In the genomic region with DNA sequence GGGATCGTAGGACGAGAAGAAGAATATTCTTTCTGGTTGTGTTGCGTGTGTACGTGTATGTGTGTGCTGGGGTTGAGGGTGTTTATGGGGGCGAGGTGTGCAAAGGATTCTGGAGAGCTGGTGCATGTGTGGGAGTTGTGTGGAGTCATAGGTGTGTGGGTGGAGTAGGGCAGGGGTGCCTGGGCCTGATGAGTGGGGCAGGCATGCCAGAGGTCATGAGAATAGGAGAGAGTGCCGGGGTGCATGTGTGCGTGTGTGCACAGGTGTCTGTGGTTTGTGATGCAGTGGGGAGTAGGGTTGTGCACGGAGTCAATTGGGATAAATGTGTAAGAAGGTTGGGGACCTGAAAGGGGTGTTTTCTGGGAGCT, we compare ENCODE assay signal across 6 cellular contexts. TPM values are rescaled to one million over a fixed set of nuclear protein-coding genes. Genes with fewer than 3 reads are reported as not detected.
DNase-seq lines count a peak whose midpoint lies in the region; ATAC-seq and TF ChIP-seq lines count a peak whose summit lies in the region.

No MANE protein-coding gene starts in this region.

- H3K9me3 ChIP-seq in CD8-positive, alpha-beta T cell (ENCODE audit: low read length), result no peaks in the 10 kb centered on the region
- H3K9me3 ChIP-seq in ascending aorta, result no peaks in the 10 kb centered on the region
- H3K9me3 ChIP-seq in mucosa of stomach (ENCODE audit: control insufficient read depth, low read length), result no peaks in the 10 kb centered on the region

- peak; percentile 24 for ATAC-seq in CD8-positive, alpha-beta T cell
- ATAC-seq in HG03442 (IDR thresholded peaks at IDR 0.05; ENCODE audit: unreplicated experiment) (no peak), HG02885 (IDR thresholded peaks at IDR 0.05; ENCODE audit: poor library complexity, unreplicated experiment) (no peak)

- H3K4me3 ChIP-seq in CD8-positive, alpha-beta T cell (ENCODE audit: low read depth, low read length), result peak overlapping the region; percentile 47
- H3K4me3 ChIP-seq in ascending aorta (peak overlapping the region; percentile 57 to 69), mucosa of stomach (ENCODE audit: low read length) (peak overlapping the region; percentile 10)

- no peaks in the 10 kb centered on the region for H3K27me3 ChIP-seq in CD8-positive, alpha-beta T cell (ENCODE audit: insufficient read depth, low read length)
- H3K27me3 ChIP-seq in ascending aorta (no peaks in the 10 kb centered on the region), mucosa of stomach (ENCODE audit: control insufficient read depth, insufficient read depth, low read length) (no peaks in the 10 kb centered on the region)

- CTCF ChIA-PET in CD8-positive, alpha-beta T cell (lab: Charles Lee), result interaction anchor here (1.5 to 1.6 kb wide), 2 partner anchors 21 to 49 kb away, joined by 3 read pairs; no protein-coding TSS in a partner anchor

- no peak for DNase-seq in CD8-positive, alpha-beta T cell
- no peak for DNase-seq in ascending aorta (ENCODE audit: low spot score in 2 of 2)
- no peak for DNase-seq in NCI-H2081 (lab: John Stamatoyannopoulos, UW)

- no peaks in the 10 kb centered on the region for H3K9me3 Mint-ChIP-seq in CD8-positive, alpha-beta T cell

- TF ChIP-seq CTCF in CD8-positive, alpha-beta T cell (IDR thresholded peaks at IDR 0.05), result no peak
- no peak for TF ChIP-seq CTCF in ascending aorta (IDR thresholded peaks at IDR 0.05)

- peaks cover 23% of the 10 kb centered on the region for H3K4me1 Mint-ChIP-seq in CD8-positive, alpha-beta T cell (ENCODE audit: low read depth)

- peak overlapping the region; percentile 80 for H3K27ac Mint-ChIP-seq in CD8-positive, alpha-beta T cell

- H3K36me3 ChIP-seq in CD8-positive, alpha-beta T cell (ENCODE audit: insufficient read depth, low read length), result no peaks in the 10 kb centered on the region
- H3K36me3 ChIP-seq in ascending aorta (peaks cover 0 to 2% of the 10 kb centered on the region in 2 donors), mucosa of stomach (ENCODE audit: control insufficient read depth, insufficient read depth, low read length) (no peaks in the 10 kb centered on the region)

- no peak overlapping the region for H3K27ac ChIP-seq in CD8-positive, alpha-beta T cell (ENCODE audit: low read depth, low read length)
- H3K27ac ChIP-seq in ascending aorta, result peak overlapping the region; percentile 71 to 75

- H3K9ac ChIP-seq in mucosa of stomach (ENCODE audit: low read length), result peak overlapping the region; percentile 36

- intact Hi-C loops in CD8-positive, alpha-beta T cell (cut with DNase I, micrococcal nuclease), result no loop called here
- intact Hi-C loops in ascending aorta (cut with DNase I), result loop anchor here (1.0 to 2.0 kb wide), 2 partner anchors 20 to 22 kb away; partner anchors contain the start of genes BCKDHA and EXOSC5

- POLR2A ChIA-PET in CD8-positive, alpha-beta T cell (lab: Charles Lee), result interaction anchor here (0.6 to 1.2 kb wide), 2 partner anchors 12 to 975 kb away, joined by 3 to 4 read pairs; no protein-coding TSS in a partner anchor

- peaks cover 22% of the 10 kb centered on the region for H3K4me1 ChIP-seq in CD8-positive, alpha-beta T cell (ENCODE audit: insufficient read depth, low read length)
- peaks cover 0 to 14% of the 10 kb centered on the region in 2 donors for H3K4me1 ChIP-seq in ascending aorta
- H3K4me1 ChIP-seq in mucosa of stomach (ENCODE audit: control insufficient read depth, insufficient read depth, low read length), result peaks cover 13% of the 10 kb centered on the region

- H3K36me3 Mint-ChIP-seq in CD8-positive, alpha-beta T cell, result peaks cover 3% of the 10 kb centered on the region

- peak overlapping the region; percentile 82 for H3K4me3 Mint-ChIP-seq in CD8-positive, alpha-beta T cell

- no peaks in the 10 kb centered on the region for H3K27me3 Mint-ChIP-seq in CD8-positive, alpha-beta T cell (ENCODE audit: low read depth)

RNA-seq across cellular contexts. Expression of gene TMEM91, which starts 0.6 kb away (rescaled TPM):
- total RNA-seq in CD8-positive, alpha-beta T cell, result 1 to 10 TPM; 7.8 to 9.7 TPM
- total RNA-seq in ascending aorta, result 14.2 TPM

RNA-seq across cellular contexts. Expression of gene B9D2, which starts 13.0 kb away (rescaled TPM):
- 10 to 100 TPM; 19.6 to 25.9 TPM for total RNA-seq in CD8-positive, alpha-beta T cell
- 17.5 TPM for total RNA-seq in ascending aorta

RNA-seq across cellular contexts. Expression of gene EXOSC5, which starts 20.2 kb away (rescaled TPM):
- total RNA-seq in CD8-positive, alpha-beta T cell, result 1 to 10 TPM; 4.1 to 5.5 TPM
- total RNA-seq in ascending aorta, result 30.3 TPM

RNA-seq across cellular contexts. Expression of gene BCKDHA, which starts 20.6 kb away (rescaled TPM):
- 10 to 100 TPM; 19.4 to 20.5 TPM for total RNA-seq in CD8-positive, alpha-beta T cell
- total RNA-seq in ascending aorta, result 28.5 TPM

RNA-seq across cellular contexts. Expression of gene TGFB1, which starts 23.3 kb away (rescaled TPM):
- total RNA-seq in CD8-positive, alpha-beta T cell, result 100 to 1,000 TPM; 652 to 710 TPM
- total RNA-seq in ascending aorta, result 103 TPM

Comparison
In these comparisons a context has a peak if more than half of its experiments do, and no peak if none do; other contexts are left out.
1. H3K4me3 ChIP-seq: peak in every context shown above with its lines; median percentile 63 in ascending aorta; 47 in CD8-positive, alpha-beta T cell; 10 in mucosa of stomach.